In the genomic region with DNA sequence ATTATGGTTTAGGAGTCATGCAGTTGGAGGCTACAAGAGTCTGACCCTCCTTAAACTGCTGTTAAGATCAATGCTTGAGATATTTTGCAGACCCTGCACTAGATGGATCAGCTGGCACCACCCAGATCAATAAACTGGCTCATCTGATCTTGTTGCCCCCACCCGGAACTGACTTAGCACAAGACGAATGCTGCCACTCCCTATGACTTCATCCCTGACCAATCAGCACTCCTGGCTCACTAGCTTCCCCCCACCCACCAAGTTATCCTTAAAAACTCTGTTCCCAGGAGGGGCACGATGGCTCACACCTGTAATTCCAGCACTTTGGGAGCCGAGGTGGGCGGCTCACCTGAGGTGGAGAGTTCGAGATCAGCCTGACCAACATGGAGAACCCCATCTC, we compare ENCODE assay signal across 27 cellular contexts.
"Had no signal": no experiment of that assay in that cellular context is flagged by ENCODE, and none has a peak within 500 bp of the region (broad histone marks: within the 10 kb centered on the region; RNA-seq: fewer than 3 reads in every experiment).

No MANE protein-coding gene starts in this region.

- H3K4me1 ChIP-seq: colonic mucosa, esophagus muscularis mucosa, esophagus squamous epithelium, foreskin keratinocyte, gastrocnemius medialis, gastroesophageal sphincter, heart left ventricle, heart right ventricle had no signal

- FAIRE-seq: colon, endometrium, endothelial cell of umbilical vein, frontal cortex had no signal

- H3K27ac ChIP-seq: colonic mucosa, coronary artery, dorsolateral prefrontal cortex, epithelial cell of prostate, esophagus muscularis mucosa, esophagus squamous epithelium, foreskin keratinocyte, gastrocnemius medialis, gastroesophageal sphincter, heart left ventricle, heart right ventricle had no signal

- H3K27me3 ChIP-seq: colonic mucosa, dorsolateral prefrontal cortex, esophagus muscularis mucosa, esophagus squamous epithelium, foreskin keratinocyte, gastrocnemius medialis, gastroesophageal sphincter, heart left ventricle, heart right ventricle had no signal

- H3K4me3 ChIP-seq: colonic mucosa, coronary artery, dorsolateral prefrontal cortex, esophagus muscularis mucosa, esophagus squamous epithelium, gastrocnemius medialis, gastroesophageal sphincter, heart left ventricle, heart right ventricle had no signal

- DNase-seq: colonic mucosa; cortex of kidney; dermis blood vessel endothelial cell; dorsolateral prefrontal cortex; effector CD4-positive, alpha-beta T cell; effector CD8-positive, alpha-beta T cell; effector memory CD4-positive, alpha-beta T cell; effector memory CD8-positive, alpha-beta T cell; endodermal cell; esophagus squamous epithelium; foreskin fibroblast; foreskin keratinocyte; foreskin melanocyte; gastrocnemius medialis; glutamatergic neuron; head of caudate nucleus; heart left ventricle; heart right ventricle had no signal

- H3K9me3 ChIP-seq: colonic mucosa, gastrocnemius medialis had no signal

- H3K36me3 ChIP-seq: colonic mucosa, esophagus muscularis mucosa, esophagus squamous epithelium, gastrocnemius medialis, gastroesophageal sphincter, heart left ventricle, heart right ventricle had no signal

- ATAC-seq: effector memory CD8-positive, alpha-beta T cell; esophagus mucosa; foreskin keratinocyte; gastrocnemius medialis; gastroesophageal sphincter; heart left ventricle; heart right ventricle had no signal
